ENCODE assay signal across 1 cellular context in the genomic region with DNA sequence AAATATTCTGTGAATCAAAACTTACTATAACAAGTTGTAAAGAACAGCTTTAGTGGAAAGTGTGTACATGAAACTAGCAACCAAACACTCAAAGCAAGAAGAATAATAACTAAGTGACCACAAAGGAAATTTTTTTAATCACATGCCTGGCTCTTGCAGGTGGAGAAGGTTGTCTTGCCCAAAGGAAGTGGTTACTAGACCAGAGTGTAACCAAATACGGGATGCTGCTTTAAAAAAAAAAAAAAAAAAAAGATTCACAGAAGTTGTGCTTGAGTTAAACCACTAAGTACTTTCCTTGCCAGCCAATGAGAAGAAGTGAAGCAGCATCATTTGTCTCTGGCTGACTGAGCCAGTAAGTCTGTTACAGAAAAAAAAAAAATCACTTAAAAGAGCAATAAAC.
TF ChIP-seq lines count a peak whose summit lies in the region.

No MANE protein-coding gene starts in this region.

TF ChIP-seq in K562, 482 proteins besides CTCF, POLR2A, EP300 and RAD21:
- TF ChIP-seq RFX5 (IDR thresholded peaks at IDR 0.05; ENCODE audit: low read depth, low read length) (0 out of 2 replicates have a peak, but pooled peaks have one; percentile 41), ZNF3 (CRISPR knock-in tag; IDR thresholded peaks at IDR 0.05) (no peak)
TF ChIP-seq in K562: peak in this region for 1.
